In genomic region chr10:44051584-44052385, GRCh38 we compare ENCODE assay signal across 1 cellular context.
TF ChIP-seq lines count a peak whose summit lies in the region.

No MANE protein-coding gene starts in this region.

TF ChIP-seq in SK-N-SH treated with all-trans-retinoic acid at 6 μM for 48 hours, 23 proteins besides CTCF, POLR2A, EP300 and RAD21 (continued from another document):
- no peak for TF ChIP-seq PATZ1 (CRISPR knock-in tag; IDR thresholded peaks at IDR 0.05; ENCODE audit: borderline replicate concordance)
- TF ChIP-seq ISL1 (CRISPR knock-in tag; IDR thresholded peaks at IDR 0.05): no peak
- TF ChIP-seq PPARA (CRISPR knock-in tag; IDR thresholded peaks at IDR 0.05; ENCODE audit: borderline replicate concordance): no peak
- no peak for TF ChIP-seq SNAI2 (CRISPR knock-in tag; IDR thresholded peaks at IDR 0.05)
- TF ChIP-seq CSRNP3 (CRISPR knock-in tag; IDR thresholded peaks at IDR 0.05): no peak
- no peak for TF ChIP-seq ESRRG (CRISPR knock-in tag; IDR thresholded peaks at IDR 0.05)
TF ChIP-seq in SK-N-SH treated with all-trans-retinoic acid at 6 μM for 48 hours: peak in this region for 0.
